ENCODE assay signal across 8 cellular contexts in the genomic region with DNA sequence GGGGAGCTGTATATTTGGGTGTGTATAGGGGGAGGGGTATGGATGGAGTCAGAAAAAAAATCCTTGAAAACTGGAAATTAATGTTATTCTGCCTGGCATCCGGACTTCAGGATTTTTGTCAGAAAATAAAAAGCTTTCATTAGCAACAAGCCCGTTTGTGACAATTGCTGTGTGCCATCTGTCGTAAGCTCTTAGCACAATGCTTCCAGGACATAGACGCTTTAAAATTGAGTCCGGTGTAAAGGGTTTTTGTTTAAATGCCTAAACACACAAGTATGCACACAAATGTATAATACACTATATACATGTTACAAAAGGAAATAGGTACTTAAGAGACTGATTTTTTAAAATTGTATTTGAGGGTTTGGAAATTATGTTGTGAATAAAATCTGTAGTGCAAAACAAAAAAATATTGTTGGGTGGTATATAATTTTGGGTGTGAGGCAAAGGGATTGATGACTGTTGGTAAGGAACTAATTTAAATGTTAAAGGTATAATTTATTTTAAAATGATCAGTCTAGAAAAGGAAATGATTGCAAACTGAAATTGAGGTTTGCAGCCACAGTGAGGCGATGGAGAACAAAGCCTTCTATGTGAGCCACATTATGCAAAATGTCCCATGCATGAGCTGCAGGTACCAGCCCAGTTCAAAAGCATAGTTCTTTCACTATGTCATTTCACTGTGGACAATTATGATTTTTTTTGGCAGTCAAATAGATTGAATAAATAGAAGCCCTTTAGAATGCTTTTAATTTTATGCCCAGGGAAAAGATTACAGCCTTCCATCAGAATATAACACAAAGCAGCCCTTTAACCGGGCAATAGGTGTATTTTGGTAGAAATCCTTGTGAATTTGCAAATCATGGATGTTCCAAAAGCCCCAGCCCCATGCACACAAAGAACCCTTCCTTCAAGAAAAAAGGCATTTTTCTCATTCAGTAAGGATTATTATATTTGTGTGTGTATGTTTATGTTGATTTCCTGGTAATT. TPM values are rescaled to one million over a fixed set of nuclear protein-coding genes. Genes with fewer than 3 reads are reported as not detected.
DNase-seq lines count a peak whose midpoint lies in the region; ATAC-seq, FAIRE-seq and TF ChIP-seq lines count a peak whose summit lies in the region.

No MANE protein-coding gene starts in this region.

- TF ChIP-seq RAD21 in HepG2 (CRISPR knock-in tag; IDR thresholded peaks at IDR 0.05): no peak

- POLR2A ChIA-PET in HepG2 (lab: Yijun Ruan, JAX): no interaction called here

- H3K27me3 ChIP-seq in body of pancreas (no peaks in the 10 kb centered on the region), HepG2 (ENCODE audit: control insufficient read depth in 1 of 2, insufficient read depth in 2 of 2, low read length in 2 of 2) (peaks cover 0 to 5% of the 10 kb centered on the region in 2 experiments; a peak in 2 of 5 replicates), upper lobe of right lung (no peaks in the 10 kb centered on the region)

- no peaks in the 10 kb centered on the region for H3K9me3 ChIP-seq in body of pancreas
- H3K9me3 ChIP-seq in HepG2 (ENCODE audit: low read length): no peaks in the 10 kb centered on the region
- H3K9me3 ChIP-seq in upper lobe of right lung: no peaks in the 10 kb centered on the region

- DNase-seq in A172 (ENCODE audit: low spot score): peak; percentile 45
- peak; percentile 85 for DNase-seq in G401 (ENCODE audit: low spot score)
- peak; percentile 67 for DNase-seq in NCI-H446 treated with DMSO at 0.1 percent for 48 hours (lab: John Stamatoyannopoulos, UW)
- peak; percentile 45 to 62 (median 60) for DNase-seq in body of pancreas
- peak; percentile 32 for DNase-seq in HepG2 (ENCODE audit: low spot score)
- DNase-seq in upper lobe of right lung: no peak
- DNase-seq in GM19238 (ENCODE audit: insufficient read length, low spot score): no peak

- no peak overlapping the region for H3K4me2 ChIP-seq in HepG2 (ENCODE audit: low read depth, low read length)

- intact Hi-C loops in body of pancreas (cut with DNase I) (no loop called here), HepG2 (cut with micrococcal nuclease; ENCODE audit: unreplicated experiment) (loop anchor here (1.0 to 2.0 kb wide), 3 partner anchors 131 to 535 kb away; no protein-coding TSS in a partner anchor), upper lobe of right lung (cut with DNase I) (no loop called here)

- H3K4me3 ChIP-seq in body of pancreas (peak overlapping the region in 1 of 2 donors; percentile 73), HepG2 (replicated peaks in 1 of 3; ENCODE audit: insufficient read depth in 1 of 3, low read depth in 2 of 3, low read length in 3 of 3) (no peak overlapping the region), upper lobe of right lung (peak overlapping the region; percentile 66)

- CTCF ChIA-PET in HepG2 (lab: Yijun Ruan, JAX; ENCODE audit: low intra/inter-chr PET ratio, low total read pairs): interaction anchor here (1.2 to 2.7 kb wide), 2 partner anchors 91 to 153 kb away, joined by 3 to 29 read pairs; no protein-coding TSS in a partner anchor

- H3K4me1 ChIP-seq in body of pancreas (peaks cover 18% of the 10 kb centered on the region), HepG2 (ENCODE audit: insufficient read depth, low read length) (peaks cover 11% of the 10 kb centered on the region), upper lobe of right lung (no peaks in the 10 kb centered on the region)

- H3K9ac ChIP-seq in HepG2 (ENCODE audit: insufficient read depth, low read depth, low read length): no peak overlapping the region

- TF ChIP-seq CTCF in body of pancreas (IDR thresholded peaks at IDR 0.05) (peak; percentile 26 to 79 (median 66)), HepG2 (CRISPR knock-in tag; IDR thresholded peaks at IDR 0.05) (peak; percentile 18; the same call in 1 of the 2 replicates), upper lobe of right lung (IDR thresholded peaks at IDR 0.05) (peak; percentile 60)

- FAIRE-seq in HepG2 (lab: Jason Lieb, UNC): peak; percentile 68

- H3K27ac ChIP-seq in body of pancreas: peak overlapping the region in 3 of 4 donors; percentile 74 to 75 (median 74)
- H3K27ac ChIP-seq in HepG2 (ENCODE audit: extremely low read length, insufficient read depth, low read length): no peak overlapping the region
- H3K27ac ChIP-seq in upper lobe of right lung: no peak overlapping the region

- TF ChIP-seq EP300 in HepG2 (IDR thresholded peaks at IDR 0.05; ENCODE audit: low read depth in 2 of 2, low read length in 2 of 2): no peak
- TF ChIP-seq EP300 in HepG2 (CRISPR knock-in tag; IDR thresholded peaks at IDR 0.05; ENCODE audit: borderline replicate concordance): no peak

- in situ Hi-C loops in G401 (cut with HindIII; ENCODE audit: low sequenced_read_pairs): no loop called here
- in situ Hi-C loops in HepG2 (cut with HindIII; ENCODE audit: extremely low pct_ligation_motif_present, low pct_unique_long_range_greater_than_20kb): loop anchor here (10.0 kb wide), 1 partner anchor 1021 kb away; the partner anchor contains the start of gene PTH2R

- ATAC-seq in HG03342 (IDR thresholded peaks at IDR 0.05; ENCODE audit: unreplicated experiment) (peak; percentile 48), body of pancreas (peak; percentile 40), HepG2 (no peak), upper lobe of right lung (peak; percentile 44)

- 16 to 17% methylated on average over 7 of the region's 7 CpGs for WGBS in body of pancreas, 2 donors
- 34% methylated on average over 7 of the region's 7 CpGs for WGBS in HepG2 (ENCODE audit: low lambda C conversion rate)

- no peaks in the 10 kb centered on the region for H3K79me2 ChIP-seq in HepG2 (ENCODE audit: insufficient read depth, low read length)

- no peak overlapping the region for H2AFZ ChIP-seq in HepG2 (ENCODE audit: low read length)

- BruUV-seq in HepG2 (replicated peaks; lab: Mats Ljungman, UMichigan): no TSS peak

- TF ChIP-seq POLR2A in body of pancreas (IDR thresholded peaks at IDR 0.05) (no peak), HepG2 (IDR thresholded peaks at IDR 0.05; ENCODE audit: insufficient read depth in 1 of 2, low read depth in 2 of 2, low read length in 2 of 2) (no peak)

- H4K20me1 ChIP-seq in HepG2 (ENCODE audit: insufficient read depth, low read length): no peaks in the 10 kb centered on the region

- no peaks in the 10 kb centered on the region for H3K36me3 ChIP-seq in body of pancreas (replicated peaks in 1 of 2; ENCODE audit: insufficient read depth in 1 of 2, low read depth in 2 of 2)
- no peaks in the 10 kb centered on the region for H3K36me3 ChIP-seq in HepG2 (replicated peaks in 1 of 2; ENCODE audit: control insufficient read depth in 1 of 2, insufficient read depth in 2 of 2, low read length in 2 of 2)
- H3K36me3 ChIP-seq in upper lobe of right lung: no peaks in the 10 kb centered on the region

TF ChIP-seq in HepG2, 621 proteins besides CTCF, POLR2A, EP300 and RAD21 (continues in another document):
- no peak for TF ChIP-seq SMARCC2 (IDR thresholded peaks at IDR 0.05)
- TF ChIP-seq, protein P1, sequence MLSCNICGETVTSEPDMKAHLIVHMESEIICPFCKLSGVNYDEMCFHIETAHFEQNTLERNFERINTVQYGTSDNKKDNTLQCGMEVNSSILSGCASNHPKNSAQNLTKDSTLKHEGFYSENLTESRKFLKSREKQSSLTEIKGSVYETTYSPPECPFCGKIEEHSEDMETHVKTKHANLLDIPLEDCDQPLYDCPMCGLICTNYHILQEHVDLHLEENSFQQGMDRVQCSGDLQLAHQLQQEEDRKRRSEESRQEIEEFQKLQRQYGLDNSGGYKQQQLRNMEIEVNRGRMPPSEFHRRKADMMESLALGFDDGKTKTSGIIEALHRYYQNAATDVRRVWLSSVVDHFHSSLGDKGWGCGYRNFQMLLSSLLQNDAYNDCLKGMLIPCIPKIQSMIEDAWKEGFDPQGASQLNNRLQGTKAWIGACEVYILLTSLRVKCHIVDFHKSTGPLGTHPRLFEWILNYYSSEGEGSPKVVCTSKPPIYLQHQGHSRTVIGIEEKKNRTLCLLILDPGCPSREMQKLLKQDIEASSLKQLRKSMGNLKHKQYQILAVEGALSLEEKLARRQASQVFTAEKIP (CRISPR knock-in tag; IDR thresholded peaks at IDR 0.05; ENCODE audit: borderline replicate concordance): no peak
- TF ChIP-seq ZNF44 (CRISPR knock-in tag; IDR thresholded peaks at IDR 0.05): no peak

RNA-seq across cellular contexts. Expression of gene MAP2, which starts 1.5 kb away (rescaled TPM):
- 2.1 and 4.3 TPM in 2 replicates for total RNA-seq in A172 (2014; rRNA removed; shearing (Covaris generic))
- total RNA-seq in G401 (2014; rRNA removed; shearing (Covaris generic)): not detected in 2 replicates
- 10 to 100 TPM; 14.2 to 32.9 TPM for total RNA-seq in body of pancreas
- total RNA-seq in HepG2 (2016; rRNA removed; fragmentation: Illumina TruSeq; extraction: Trizol): not detected in 2 replicates
- not detected in 2 replicates for total RNA-seq in HepG2 (2016; cell fraction: cytosol; rRNA removed; fragmentation: Illumina TruSeq; extraction: Trizol; ENCODE audit: low read depth)
- total RNA-seq in HepG2 (2016; cell fraction: insoluble cytoplasmic fraction; rRNA removed; fragmentation: Illumina TruSeq; extraction: Trizol): not detected in 2 replicates
- total RNA-seq in HepG2 (2016; cell fraction: membrane; rRNA removed; fragmentation: Illumina TruSeq; extraction: Trizol): not detected in 2 replicates
- not detected in 2 replicates for total RNA-seq in HepG2 (2016; cell fraction: nucleus; rRNA removed; fragmentation: Illumina TruSeq; extraction: Trizol)
- 0.08 TPM in 1 of 2 replicates, not detected in the other for polyA plus RNA-seq in HepG2 (2011; rRNA removed)
- polyA plus RNA-seq in HepG2 (2011; cell fraction: cytosol; rRNA removed): not detected in 2 replicates
- not detected in 2 replicates for polyA plus RNA-seq in HepG2 (2011; cell fraction: nucleus; rRNA removed)
- 0.09 TPM in 1 of 2 replicates, not detected in the other for polyA plus RNA-seq in HepG2 (2012)
- polyA plus RNA-seq in HepG2 (2016; cell fraction: cytosol; fragmentation: Illumina TruSeq; extraction: Trizol; ENCODE audit: low read depth): not detected in 2 replicates
- 0.22 TPM in 1 of 2 replicates, not detected in the other for polyA plus RNA-seq in HepG2 (2016; cell fraction: insoluble cytoplasmic fraction; fragmentation: Illumina TruSeq; extraction: Trizol; ENCODE audit: low read depth)
- polyA plus RNA-seq in HepG2 (2016; cell fraction: membrane; fragmentation: Illumina TruSeq; extraction: Trizol; ENCODE audit: low read depth): not detected in 2 replicates
- polyA plus RNA-seq in HepG2 (2016; cell fraction: nucleus; fragmentation: Illumina TruSeq; extraction: Trizol; ENCODE audit: insufficient read depth, low read depth): not detected in 2 replicates
- 2.0 TPM in 1 of 2 replicates, not detected in the other for polyA minus RNA-seq in HepG2 (2011; rRNA and poly(A)+ RNA removed; ENCODE audit: low replicate concordance)
- polyA minus RNA-seq in HepG2 (2011; cell fraction: cytosol; rRNA and poly(A)+ RNA removed): not detected in 2 replicates
- polyA minus RNA-seq in HepG2 (2011; cell fraction: nucleus; rRNA and poly(A)+ RNA removed): not detected in 2 replicates
- total RNA-seq in upper lobe of right lung: 44.0 TPM

Comparison
In these comparisons a context has a peak if more than half of its experiments do, and no peak if none do; other contexts are left out.
1. DNase-seq: peak in A172 (single experiment), G401 (single experiment), NCI-H446 treated with DMSO at 0.1 percent for 48 hours (single experiment), body of pancreas (4 of 4) and HepG2 (single experiment); none in upper lobe of right lung (single experiment) and GM19238 (single experiment).
2. H3K27ac ChIP-seq: peak in body of pancreas (3 of 4); none in HepG2 (single experiment) and upper lobe of right lung (single experiment).
3. Peak in every context shown above with its lines, with median percentiles within 50 percentile points of each other: CTCF ChIP-seq.